Comparison of ENCODE assay signal across 1 cellular context in genomic region chr9:32841314-32841713, GRCh38.
TF ChIP-seq lines count a peak whose summit lies in the region.

No MANE protein-coding gene starts in this region.

TF ChIP-seq in H1, 55 proteins besides CTCF, POLR2A, EP300 and RAD21:
- TF ChIP-seq E2F6 (IDR thresholded peaks at IDR 0.05) (no peak), SRF (IDR thresholded peaks at IDR 0.05; ENCODE audit: low read depth, low read length) (no peak), BACH1 (IDR thresholded peaks at IDR 0.05; ENCODE audit: low read length) (no peak), POLR2AphosphoS5 (IDR thresholded peaks at IDR 0.05; ENCODE audit: low read depth, low read length) (no peak), YY1 (IDR thresholded peaks at IDR 0.05; ENCODE audit: low read depth, low read length) (no peak), EZH2 (IDR thresholded peaks at IDR 0.05; ENCODE audit: low read depth, low read length, severe bottlenecking) (no peak), CTBP2 (IDR thresholded peaks at IDR 0.05; ENCODE audit: borderline replicate concordance, insufficient read depth, insufficient read length, low read length) (no peak)
TF ChIP-seq in H1: peak in this region for 0.
